ENCODE assay signal across 10 cellular contexts in genomic region chr15:99495430-99496301, GRCh38.
A peak's percentile ranks its signal among the peaks of the same experiment; 100 is the strongest.
DNase-seq lines count a peak whose midpoint lies in the region; ATAC-seq, FAIRE-seq and TF ChIP-seq lines count a peak whose summit lies in the region.
"Had no signal": no experiment of that assay in that cellular context is flagged by ENCODE, and none has a peak within 500 bp of the region (broad histone marks: within the 10 kb centered on the region; RNA-seq: fewer than 3 reads in every experiment).

No MANE protein-coding gene starts in this region.

- POLR2A ChIA-PET in activated B cell treated with CpG ODN at 0.5 μM for 24 hours (lab: Charles Lee), result interaction anchor here (0.5 to 1.9 kb wide), 5 partner anchors 10 to 71 kb away, joined by 3 to 10 read pairs (median 6); partner anchors contain the start of gene MEF2A

- no peaks in the 10 kb centered on the region for H3K27me3 ChIP-seq in right lobe of liver
- H3K27me3 ChIP-seq in small intestine (ENCODE audit: control insufficient read depth in 2 of 2, insufficient read depth in 2 of 2, low read length in 2 of 2), result peaks cover 0 to 4% of the 10 kb centered on the region in 2 donors
- H3K27me3 ChIP-seq: heart left ventricle had no signal

- H3K4me1 ChIP-seq in right lobe of liver, result no peaks in the 10 kb centered on the region
- no peaks in the 10 kb centered on the region for H3K4me1 ChIP-seq in small intestine (ENCODE audit: control insufficient read depth in 2 of 2, insufficient read depth in 1 of 2, low read depth in 1 of 2, low read length in 1 of 2)

- no peaks in the 10 kb centered on the region for H3K36me3 Mint-ChIP-seq in activated B cell treated with CpG ODN at 0.5 μM for 24 hours (ENCODE audit: low read depth)

- H3K27me3 Mint-ChIP-seq in activated B cell treated with CpG ODN at 0.5 μM for 24 hours, result no peaks in the 10 kb centered on the region

- intact Hi-C loops in left cardiac atrium (cut with DNase I) (no loop called here), cardiac septum (cut with DNase I) (no loop called here), activated B cell treated with CpG ODN at 0.5 μM for 24 hours (cut with micrococcal nuclease) (loop anchor here (1.0 kb wide), 1 partner anchor 10 kb away; no protein-coding TSS in a partner anchor), right lobe of liver (cut with DNase I) (no loop called here)

- peaks cover 27% of the 10 kb centered on the region for H3K4me1 Mint-ChIP-seq in activated B cell treated with CpG ODN at 0.5 μM for 24 hours

- no peak for DNase-seq in left cardiac atrium
- DNase-seq in cardiac septum (ENCODE audit: low spot score), result no peak
- DNase-seq in activated B cell treated with CpG ODN at 0.5 μM for 24 hours, result no peak
- DNase-seq in right lobe of liver, result no peak
- no peak for DNase-seq in small intestine
- no peak for DNase-seq in H54 (ENCODE audit: insufficient read length, low spot score)
- DNase-seq in occipital lobe (lab: John Stamatoyannopoulos, UW), result no peak
- DNase-seq: heart left ventricle, NCI-H1105 treated with DMSO at 0.1 percent for 48 hours had no signal

- TF ChIP-seq CTCF in activated B cell treated with CpG ODN at 0.5 μM for 24 hours (IDR thresholded peaks at IDR 0.05) (no peak), right lobe of liver (IDR thresholded peaks at IDR 0.05) (no peak)

- peak overlapping the region; percentile 63 for H3K27ac Mint-ChIP-seq in activated B cell treated with CpG ODN at 0.5 μM for 24 hours

- no peaks in the 10 kb centered on the region for H3K36me3 ChIP-seq in right lobe of liver
- no peaks in the 10 kb centered on the region for H3K36me3 ChIP-seq in small intestine (ENCODE audit: control insufficient read depth in 2 of 2, insufficient read depth in 2 of 2, low read length in 2 of 2)
- H3K36me3 ChIP-seq: heart left ventricle had no signal

- 29% methylated on average over 7 of the region's 13 CpGs for WGBS in right lobe of liver (ENCODE audit: insufficient coverage, low coverage, low lambda C conversion rate, missing lambda C conversion rate)
- 64 to 71% (median 64%) methylated on average over 13 of the region's 13 CpGs for WGBS in small intestine, 3 donors

- H3K4me3 ChIP-seq in right lobe of liver (no peak overlapping the region), small intestine (ENCODE audit: low read depth in 1 of 2, low read length in 2 of 2) (no peak overlapping the region)
- H3K4me3 ChIP-seq: heart left ventricle had no signal

- FAIRE-seq in small intestine (lab: Jason Lieb, UNC), result no peak
- FAIRE-seq in H54 (lab: Jason Lieb, UNC), result no peak

- peak overlapping the region; percentile 59 for H3K4me3 Mint-ChIP-seq in activated B cell treated with CpG ODN at 0.5 μM for 24 hours

- TF ChIP-seq POLR2A in right lobe of liver (IDR thresholded peaks at IDR 0.05) (no peak), H54 (IDR thresholded peaks at IDR 0.05; ENCODE audit: low read depth, low read length) (no peak)

- ATAC-seq in left cardiac atrium (peak; percentile 14 to 31), activated B cell treated with CpG ODN at 0.5 μM for 24 hours (ENCODE audit: low read depth) (peak; percentile 28), right lobe of liver (peak; percentile 12 to 56 (median 34)), GM21825 (IDR thresholded peaks at IDR 0.05; ENCODE audit: unreplicated experiment) (no peak)

- H3K9me3 ChIP-seq in right lobe of liver, result no peaks in the 10 kb centered on the region
- no peaks in the 10 kb centered on the region for H3K9me3 ChIP-seq in small intestine (ENCODE audit: control insufficient read depth, low read depth)

- no peaks in the 10 kb centered on the region for H3K9me3 Mint-ChIP-seq in activated B cell treated with CpG ODN at 0.5 μM for 24 hours

- no peak overlapping the region for H3K27ac ChIP-seq in right lobe of liver
- no peak overlapping the region for H3K27ac ChIP-seq in small intestine (ENCODE audit: low read depth in 1 of 2, low read length in 1 of 2)

- CTCF ChIA-PET in activated B cell treated with CpG ODN at 0.5 μM for 24 hours (lab: Charles Lee), result interaction anchor here (0.9 kb wide), 1 partner anchor 209 kb away, joined by 3 read pairs; no protein-coding TSS in a partner anchor
